15 cellular contexts compared by ENCODE assay signal in genomic region chr6:338815-339262, GRCh38. TPM values are rescaled to one million over a fixed set of nuclear protein-coding genes. Genes with fewer than 3 reads are reported as not detected.
DNase-seq lines count a peak whose midpoint lies in the region; ATAC-seq and TF ChIP-seq lines count a peak whose summit lies in the region.
"Had no signal": no experiment of that assay in that cellular context is flagged by ENCODE, and none has a peak within 500 bp of the region (broad histone marks: within the 10 kb centered on the region; RNA-seq: fewer than 3 reads in every experiment).

No MANE protein-coding gene starts in this region.

- no peaks in the 10 kb centered on the region for H3K9me3 Mint-ChIP-seq in CD4-positive, alpha-beta T cell
- no peaks in the 10 kb centered on the region for H3K9me3 Mint-ChIP-seq in activated naive CD8-positive, alpha-beta T cell (ENCODE audit: low read depth)
- H3K9me3 Mint-ChIP-seq in naive B cell: peaks cover 0 to 3% (median 0%) of the 10 kb centered on the region in 7 donors

- no peak for DNase-seq in CD4-positive, alpha-beta T cell
- DNase-seq in naive B cell (no peak), iPS-NIHi11 (ENCODE audit: low spot score) (no peak)
- DNase-seq: adrenal gland; BE2C; central memory CD4-positive, alpha-beta T cell; DMS79; NCI-H146 had no signal

- no peaks in the 10 kb centered on the region for H3K9me3 ChIP-seq in CD4-positive, alpha-beta T cell (ENCODE audit: control insufficient read depth, low read length)
- H3K9me3 ChIP-seq: adrenal gland, SJSA1 had no signal

- no peak for TF ChIP-seq CTCF in CD4-positive, alpha-beta T cell (IDR thresholded peaks at IDR 0.05)

- CTCF ChIA-PET in CD4-positive, alpha-beta T cell (lab: Charles Lee): no interaction called here

- H3K27me3 ChIP-seq in CD4-positive, alpha-beta T cell (ENCODE audit: control insufficient read depth, insufficient read depth, low read length): no peaks in the 10 kb centered on the region
- H3K27me3 ChIP-seq: adrenal gland, BE2C, SJSA1 had no signal

- H3K36me3 Mint-ChIP-seq in CD4-positive, alpha-beta T cell (ENCODE audit: low read depth): no peaks in the 10 kb centered on the region
- peaks cover 10% of the 10 kb centered on the region for H3K36me3 Mint-ChIP-seq in activated naive CD8-positive, alpha-beta T cell
- H3K36me3 Mint-ChIP-seq in naive B cell: peaks cover 3 to 4% of the 10 kb centered on the region in 2 donors

- no peak for ATAC-seq in CD4-positive, alpha-beta T cell (ENCODE audit: poor library complexity)
- ATAC-seq in GM18498 (IDR thresholded peaks at IDR 0.05; ENCODE audit: unreplicated experiment) (peak; percentile 17), naive B cell (ENCODE audit: low read depth in 2 of 2) (peak in 1 of 2 donors; percentile 8), HG03442 (IDR thresholded peaks at IDR 0.05; ENCODE audit: unreplicated experiment) (no peak), HG02798 (IDR thresholded peaks at IDR 0.05; ENCODE audit: poor library complexity, unreplicated experiment) (no peak), GM18861 (IDR thresholded peaks at IDR 0.05; ENCODE audit: unreplicated experiment) (no peak)

- intact Hi-C loops in CD4-positive, alpha-beta T cell (cut with DNase I, micrococcal nuclease): no loop called here

- H3K27ac Mint-ChIP-seq in CD4-positive, alpha-beta T cell: peak overlapping the region; percentile 14
- H3K27ac Mint-ChIP-seq in activated naive CD8-positive, alpha-beta T cell: peak overlapping the region; percentile 83
- peak overlapping the region; percentile 24 to 96 (median 76) for H3K27ac Mint-ChIP-seq in naive B cell

- H3K4me3 Mint-ChIP-seq in CD4-positive, alpha-beta T cell: peak overlapping the region; percentile 36
- H3K4me3 Mint-ChIP-seq in activated naive CD8-positive, alpha-beta T cell: peak overlapping the region; percentile 84
- peak overlapping the region; percentile 28 to 91 (median 84) for H3K4me3 Mint-ChIP-seq in naive B cell

- H3K27me3 Mint-ChIP-seq in CD4-positive, alpha-beta T cell: no peaks in the 10 kb centered on the region
- no peaks in the 10 kb centered on the region for H3K27me3 Mint-ChIP-seq in activated naive CD8-positive, alpha-beta T cell
- no peaks in the 10 kb centered on the region for H3K27me3 Mint-ChIP-seq in naive B cell

- H3K4me1 Mint-ChIP-seq in CD4-positive, alpha-beta T cell (ENCODE audit: low read depth): peaks cover 51% of the 10 kb centered on the region
- peaks cover 69% of the 10 kb centered on the region for H3K4me1 Mint-ChIP-seq in activated naive CD8-positive, alpha-beta T cell (ENCODE audit: low read depth)
- H3K4me1 Mint-ChIP-seq in naive B cell: peaks cover 58 to 96% (median 72%) of the 10 kb centered on the region in 3 donors

- H3K27ac ChIP-seq in CD4-positive, alpha-beta T cell (ENCODE audit: low read depth, low read length): no peak overlapping the region
- H3K27ac ChIP-seq: adrenal gland, SJSA1 had no signal

- POLR2A ChIA-PET in CD4-positive, alpha-beta T cell (lab: Charles Lee): interaction anchor here (1.0 to 2.0 kb wide), 2 partner anchors 46 to 53 kb away, joined by 3 to 6 read pairs; partner anchors contain the start of gene DUSP22

RNA-seq across cellular contexts. Expression of gene DUSP22, which starts 46.6 kb away (rescaled TPM):
- total RNA-seq in CD4-positive, alpha-beta T cell: 10 to 100 TPM; 25.4 to 26.3 TPM
- polyA plus RNA-seq in naive B cell (ENCODE audit: low read depth in 6 of 6): 100 to 1,000 TPM in 5 of 6 donors, 10 to 100 TPM in 1; 89.6 to 177 (median 134) TPM

RNA-seq across cellular contexts. Expression of gene IRF4, which starts 52.7 kb away (rescaled TPM):
- 10 to 100 TPM; 16.9 to 20.8 TPM for total RNA-seq in CD4-positive, alpha-beta T cell
- polyA plus RNA-seq in naive B cell (ENCODE audit: low read depth in 6 of 6): 10 to 100 TPM; 20.8 to 45.7 (median 34.9) TPM
- total RNA-seq: glomerular endothelial cell had no signal

Comparison
In these comparisons a context has a peak if more than half of its experiments do, and no peak if none do; other contexts are left out.
1. H3K27ac Mint-ChIP-seq: peak in every context shown above with its lines; median percentile 83 in activated naive CD8-positive, alpha-beta T cell; 76 in naive B cell; 14 in CD4-positive, alpha-beta T cell.